Comparison of ENCODE assay signal across 25 cellular contexts in the genomic region with DNA sequence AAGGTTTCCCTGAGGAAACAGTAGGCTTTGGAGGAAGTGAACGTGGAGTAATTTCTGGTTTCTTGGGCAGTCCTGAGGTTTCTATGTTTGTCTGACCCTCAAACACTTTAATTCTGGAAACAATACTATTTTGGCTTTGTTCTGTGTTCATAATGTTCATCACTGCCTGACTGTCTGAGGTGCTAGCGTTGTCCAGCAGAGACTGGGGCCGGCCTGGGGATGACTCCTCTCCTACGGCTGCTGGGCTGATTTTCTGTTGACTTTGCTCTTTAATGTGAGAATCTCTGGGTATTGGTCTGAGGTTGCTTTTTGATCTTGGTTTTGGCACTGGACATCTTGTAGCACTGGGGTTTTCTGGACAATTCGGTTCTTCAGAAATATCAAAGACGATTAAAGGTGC.
A peak's percentile ranks its signal among the peaks of the same experiment; 100 is the strongest.
DNase-seq lines count a peak whose midpoint lies in the region; ATAC-seq and TF ChIP-seq lines count a peak whose summit lies in the region.
"Had no signal": no experiment of that assay in that cellular context is flagged by ENCODE, and none has a peak within 500 bp of the region (broad histone marks: within the 10 kb centered on the region; RNA-seq: fewer than 3 reads in every experiment).

No MANE protein-coding gene starts in this region.

- intact Hi-C loops in heart left ventricle (cut with DNase I), result no loop called here
- intact Hi-C loops in cardiac septum (cut with DNase I), result loop anchor here (5.0 kb wide), 1 partner anchor 52 kb away; no protein-coding TSS in a partner anchor
- intact Hi-C loops in sciatic nerve (cut with DNase I), result no loop called here
- intact Hi-C loops in vagina (cut with DNase I), result no loop called here

- H3K27ac ChIP-seq in heart left ventricle, result peak overlapping the region in 8 of 12 donors; percentile 1 to 56 (median 18)
- H3K27ac ChIP-seq in vagina, result peak overlapping the region; percentile 64
- H3K27ac ChIP-seq: PC-9, WERI-Rb-1 had no signal

- no peaks in the 10 kb centered on the region for H3K4me1 Mint-ChIP-seq in activated naive CD8-positive, alpha-beta T cell treated with anti-CD3 and anti-CD28 coated beads, Interleukin-2, amount 50 U/mL, for 24 hours
- H3K4me1 Mint-ChIP-seq: activated naive CD8-positive, alpha-beta T cell treated with anti-CD3 and anti-CD28 coated beads for 36 hours; CD4-positive, CD25-positive, alpha-beta regulatory T cell had no signal

- no peaks in the 10 kb centered on the region for H3K36me3 Mint-ChIP-seq in activated naive CD8-positive, alpha-beta T cell treated with anti-CD3 and anti-CD28 coated beads, Interleukin-2, amount 50 U/mL, for 24 hours (ENCODE audit: low read depth)
- H3K36me3 Mint-ChIP-seq: activated naive CD8-positive, alpha-beta T cell treated with anti-CD3 and anti-CD28 coated beads for 36 hours; CD4-positive, CD25-positive, alpha-beta regulatory T cell had no signal

- no peak for DNase-seq in heart left ventricle
- no peak for DNase-seq in cardiac septum (ENCODE audit: low spot score)
- DNase-seq in fibroblast of villous mesenchyme (ENCODE audit: low read depth), result peak; percentile 22
- DNase-seq in sciatic nerve (ENCODE audit: low spot score), result no peak
- DNase-seq in vagina (ENCODE audit: extremely low spot score in 2 of 2), result no peak
- no peak for DNase-seq in activated naive CD8-positive, alpha-beta T cell treated with anti-CD3 and anti-CD28 coated beads, Interleukin-2, amount 50 U/mL, for 24 hours
- DNase-seq in D341Med (ENCODE audit: low spot score), result no peak
- DNase-seq: activated CD4-positive, alpha-beta T cell treated with anti-CD3 and anti-CD28 coated beads for 48 hours; activated CD8-positive, alpha-beta memory T cell treated with anti-CD3 and anti-CD28 coated beads for 24 hours; activated effector memory CD4-positive, alpha-beta T cell treated with Interleukin-2 at 50 U/mL for 16 hours; activated naive CD8-positive, alpha-beta T cell treated with anti-CD3 and anti-CD28 coated beads for 36 hours; CD4-positive, CD25-positive, alpha-beta regulatory T cell; kidney glomerular epithelial cell; NCI-H146; NCI-H2171; NCI-H510A treated with DMSO at 0.1 percent for 48 hours; occipital lobe; PC-9; SIG-M5; small intestine; stimulated activated CD4-positive, alpha-beta T cell treated with anti-CD3 and anti-CD28 coated beads, Interleukin-1b, Interleukin-23, amount 100 ng/mL, for 48 hours; stimulated activated CD8-positive, alpha-beta memory T cell treated with anti-CD3 and anti-CD28 coated beads, Interleukin-4, amount 100 ng/mL, for 48 hours; T-helper 9 cell; WERI-Rb-1 had no signal

- H3K9me3 Mint-ChIP-seq in activated naive CD8-positive, alpha-beta T cell treated with anti-CD3 and anti-CD28 coated beads, Interleukin-2, amount 50 U/mL, for 24 hours, result no peaks in the 10 kb centered on the region
- H3K9me3 Mint-ChIP-seq: activated naive CD8-positive, alpha-beta T cell treated with anti-CD3 and anti-CD28 coated beads for 36 hours had no signal

- WGBS in heart left ventricle, 4 donors, result 72 to 83% (median 76%) methylated on average over 6 of the region's 6 CpGs

- ATAC-seq in heart left ventricle (peak in 1 of 4 donors; percentile 33), sciatic nerve (peak; percentile 73), GM21717 (IDR thresholded peaks at IDR 0.05; ENCODE audit: unreplicated experiment) (no peak)
- no peak for ATAC-seq in activated naive CD8-positive, alpha-beta T cell treated with anti-CD3 and anti-CD28 coated beads, Interleukin-2, amount 50 U/mL, for 24 hours

- TF ChIP-seq CTCF in heart left ventricle (IDR thresholded peaks at IDR 0.05) (no peak), fibroblast of villous mesenchyme (IDR thresholded peaks at IDR 0.05; ENCODE audit: insufficient read depth, low read depth, low read length) (no peak), vagina (IDR thresholded peaks at IDR 0.05) (no peak)

- no peaks in the 10 kb centered on the region for H3K27me3 ChIP-seq in heart left ventricle
- H3K27me3 ChIP-seq in vagina, result no peaks in the 10 kb centered on the region

- H3K4me3 ChIP-seq in heart left ventricle, result no peak overlapping the region
- H3K4me3 ChIP-seq in fibroblast of villous mesenchyme (ENCODE audit: low read depth, low read length), result no peak overlapping the region
- H3K4me3 ChIP-seq in vagina, result no peak overlapping the region
- H3K4me3 ChIP-seq: PC-9 had no signal

- peaks cover 0 to 67% (median 26%) of the 10 kb centered on the region in 9 donors for H3K36me3 ChIP-seq in heart left ventricle
- peaks cover 0 to 12% of the 10 kb centered on the region in 2 donors for H3K36me3 ChIP-seq in vagina

- H3K9me3 ChIP-seq in heart left ventricle (no peaks in the 10 kb centered on the region), vagina (no peaks in the 10 kb centered on the region)

- no peak overlapping the region for H3K4me3 Mint-ChIP-seq in activated naive CD8-positive, alpha-beta T cell treated with anti-CD3 and anti-CD28 coated beads, Interleukin-2, amount 50 U/mL, for 24 hours
- H3K4me3 Mint-ChIP-seq: activated naive CD8-positive, alpha-beta T cell treated with anti-CD3 and anti-CD28 coated beads for 36 hours; CD4-positive, CD25-positive, alpha-beta regulatory T cell had no signal

- H3K27me3 Mint-ChIP-seq in activated naive CD8-positive, alpha-beta T cell treated with anti-CD3 and anti-CD28 coated beads, Interleukin-2, amount 50 U/mL, for 24 hours, result peaks cover 4% of the 10 kb centered on the region

- no peak overlapping the region for H3K27ac Mint-ChIP-seq in activated naive CD8-positive, alpha-beta T cell treated with anti-CD3 and anti-CD28 coated beads, Interleukin-2, amount 50 U/mL, for 24 hours
- H3K27ac Mint-ChIP-seq: activated naive CD8-positive, alpha-beta T cell treated with anti-CD3 and anti-CD28 coated beads for 36 hours; CD4-positive, CD25-positive, alpha-beta regulatory T cell had no signal

- peaks cover 0 to 43% (median 9%) of the 10 kb centered on the region in 12 donors for H3K4me1 ChIP-seq in heart left ventricle
- peaks cover 35% of the 10 kb centered on the region for H3K4me1 ChIP-seq in vagina

- TF ChIP-seq POLR2A in heart left ventricle (IDR thresholded peaks at IDR 0.05), result no peak
- TF ChIP-seq POLR2A in vagina (IDR thresholded peaks at IDR 0.05), result no peak
